Comparison of ENCODE assay signal across 1 cellular context in genomic region chr17:20208717-20209116, GRCh38.
TF ChIP-seq lines count a peak whose summit lies in the region.

No MANE protein-coding gene starts in this region.

TF ChIP-seq in SK-N-SH, 30 proteins besides CTCF, POLR2A, EP300 and RAD21 (continued from another document):
- TF ChIP-seq FOSL2 (IDR thresholded peaks at IDR 0.05; ENCODE audit: borderline replicate concordance, low read depth) (no peak), SIN3A (IDR thresholded peaks at IDR 0.05; ENCODE audit: borderline replicate concordance, low read depth, low read length) (no peak), SMC3 (IDR thresholded peaks at IDR 0.05; ENCODE audit: low read depth, low read length) (no peak), ELF1 (IDR thresholded peaks at IDR 0.05) (no peak), GATA2 (CRISPR knock-in tag; IDR thresholded peaks at IDR 0.05) (no peak), USF2 (IDR thresholded peaks at IDR 0.05; ENCODE audit: borderline replicate concordance, low read depth, low read length) (no peak), POLR2AphosphoS5 (IDR thresholded peaks at IDR 0.05; ENCODE audit: low read depth, low read length) (no peak), JUND (IDR thresholded peaks at IDR 0.05) (no peak), YY1 (IDR thresholded peaks at IDR 0.05; ENCODE audit: low read depth) (no peak), IRF3 (IDR thresholded peaks at IDR 0.05; ENCODE audit: low read depth, low read length) (no peak), NFIC (IDR thresholded peaks at IDR 0.05; ENCODE audit: borderline replicate concordance) (no peak), FOXM1 (IDR thresholded peaks at IDR 0.05; ENCODE audit: low read depth) (no peak), GABPA (IDR thresholded peaks at IDR 0.05; ENCODE audit: low read depth) (no peak), CHD2 (IDR thresholded peaks at IDR 0.05; ENCODE audit: low read length, partially characterized antibody) (no peak), REST (IDR thresholded peaks at IDR 0.05; ENCODE audit: low read depth, low read length) (no peak)
